30 cellular contexts compared by ENCODE assay signal in genomic region chrX:107624893-107625292, GRCh38. TPM values are rescaled to one million over a fixed set of nuclear protein-coding genes. Genes with fewer than 3 reads are reported as not detected.
DNase-seq lines count a peak whose midpoint lies in the region; ATAC-seq, FAIRE-seq and TF ChIP-seq lines count a peak whose summit lies in the region.
"Had no signal": no experiment of that assay in that cellular context is flagged by ENCODE, and none has a peak within 500 bp of the region (broad histone marks: within the 10 kb centered on the region; RNA-seq: fewer than 3 reads in every experiment).

No MANE protein-coding gene starts in this region.

- TF ChIP-seq EP300 in K562 (IDR thresholded peaks at IDR 0.05; ENCODE audit: low read length), result no peak

- POLR2A ChIA-PET in HEK293 (lab: Yijun Ruan, JAX) (no interaction called here), K562 (lab: Yijun Ruan, JAX) (no interaction called here)

- H2AFZ ChIP-seq in K562 (ENCODE audit: low read depth, low read length), result no peak overlapping the region

- H3K4me2 ChIP-seq in K562 (ENCODE audit: insufficient read depth, low read length), result no peak overlapping the region
- H3K4me2 ChIP-seq: A549, BLaER1 had no signal

- no peaks in the 10 kb centered on the region for H3K36me3 ChIP-seq in HEK293 (ENCODE audit: control insufficient read depth in 2 of 2, insufficient read depth in 1 of 2, low read length in 2 of 2)
- no peaks in the 10 kb centered on the region; the same call in 2 of the 3 replicates for H3K36me3 ChIP-seq in K562 (ENCODE audit: control insufficient read depth, insufficient read depth, low read length)
- H3K36me3 ChIP-seq: BE2C; BLaER1; BLaER1 treated with 17β-estradiol and CSF1 and Interleukin-3, amounts not matched to agents 10 nM and 100 nM had no signal

- no peak for DNase-seq in K562 (ENCODE audit: extremely low read depth in 1 of 4, low spot score in 3 of 4)
- no peak for DNase-seq in NCI-H1694 (lab: John Stamatoyannopoulos, UW)
- DNase-seq: 8988T; ACHN; AML-193; BE2C; C1 segment of cervical spinal cord; Caco-2; Calu3; CD4-positive, alpha-beta memory T cell; CD4-positive, alpha-beta T cell; CD4-positive, CD25-positive, alpha-beta regulatory T cell; CD8-positive, alpha-beta memory T cell; CD8-positive, alpha-beta T cell; COR-L47; DMS 273 treated with DMSO at 0.1 percent for 48 hours; DMS153; DMS53; DMS79; DMS79 treated with DMSO at 0.1 percent for 48 hours; DND-41; EL had no signal

- H3K4me1 ChIP-seq in HEK293 (ENCODE audit: control insufficient read depth, insufficient read depth, low read length), result 0 out of 2 replicates have a peak, but pooled peaks cover under 1% of the 10 kb centered on the region
- H3K4me1 ChIP-seq in K562 (replicated peaks in 1 of 2; ENCODE audit: control insufficient read depth in 2 of 2, insufficient read depth in 2 of 2, low read length in 2 of 2), result peaks cover 8 to 14% of the 10 kb centered on the region in 2 experiments; a peak in 4 of 5 replicates
- H3K4me1 ChIP-seq: BE2C had no signal

- CTCF ChIA-PET in HEK293 (lab: Yijun Ruan, JAX) (interaction anchor here (0.7 kb wide), 1 partner anchor 326 kb away, joined by 3 read pairs; no protein-coding TSS in a partner anchor), K562 (lab: Yijun Ruan, JAX; ENCODE audit: low intra/inter-chr PET ratio) (no interaction called here)

- in situ Hi-C loops in K562 (cut with MboI), result no loop called here

- no peaks in the 10 kb centered on the region for H3K9me1 ChIP-seq in K562 (ENCODE audit: control insufficient read depth, insufficient read depth, low read length)

- peaks cover 6% of the 10 kb centered on the region; the same call in 1 of the 2 replicates for H4K20me1 ChIP-seq in K562 (replicated peaks; ENCODE audit: control insufficient read depth, insufficient read depth, low read length)

- H3K4me3 ChIP-seq in HEK293 (ENCODE audit: low read depth, low read length) (no peak overlapping the region), K562 (no peak overlapping the region)
- H3K4me3 ChIP-seq: A549; BLaER1; BLaER1 treated with 17β-estradiol and CSF1 and Interleukin-3, amounts not matched to agents 10 nM and 100 nM had no signal

- FAIRE-seq in K562 (lab: Jason Lieb, UNC), result no peak
- FAIRE-seq: A204.1, A549, D721Med had no signal

- intact Hi-C loops in K562 (cut with micrococcal nuclease), result loop anchor here (5.0 kb wide), 1 partner anchor 48 kb away; no protein-coding TSS in a partner anchor

- TF ChIP-seq RAD21 in K562 (CRISPR knock-in tag; conservative IDR thresholded peaks at IDR 0.05 in 1 of 2, IDR thresholded peaks at IDR 0.05 in 1 of 2), result no peak

- 56% methylated on average over 2 of the region's 2 CpGs for WGBS in K562 (ENCODE audit: insufficient coverage, low coverage, missing lambda C conversion rate)

- H3K79me2 ChIP-seq in K562 (ENCODE audit: control insufficient read depth, insufficient read depth, low read length), result peaks cover 16% of the 10 kb centered on the region

- no peak overlapping the region for H3K9ac ChIP-seq in K562 (ENCODE audit: insufficient read depth in 1 of 2, low read depth in 2 of 2, low read length in 2 of 2)
- H3K9ac ChIP-seq: BLaER1; BLaER1 treated with 17β-estradiol and CSF1 and Interleukin-3, amounts not matched to agents 10 nM and 100 nM had no signal

- H3K27me3 ChIP-seq in K562 (ENCODE audit: control insufficient read depth in 2 of 2, insufficient read depth in 2 of 2, low read length in 2 of 2), result peaks cover 0 to 8% of the 10 kb centered on the region in 2 experiments; a peak in 1 of 5 replicates
- H3K27me3 ChIP-seq: BE2C had no signal

- no TSS peak for BruUV-seq in K562 (replicated peaks; lab: Mats Ljungman, UMichigan)

- H3K9me3 ChIP-seq in HEK293 (ENCODE audit: control insufficient read depth, insufficient read depth, low read depth, low read length), result no peaks in the 10 kb centered on the region
- H3K9me3 ChIP-seq in K562 (replicated peaks; ENCODE audit: control insufficient read depth, insufficient read depth, low read depth, low read length), result no peaks in the 10 kb centered on the region
- H3K9me3 ChIP-seq: A549, BE2C, Caco-2 had no signal

- TF ChIP-seq POLR2A in K562 (conservative IDR thresholded peaks at IDR 0.05), result no peak

- ATAC-seq in K562 (no peak), HG03196 (IDR thresholded peaks at IDR 0.05; ENCODE audit: unreplicated experiment) (no peak)
- ATAC-seq: A549; CD8-positive, alpha-beta T cell had no signal

- TF ChIP-seq CTCF in HEK293 (tag by site-specific recombination; IDR thresholded peaks at IDR 0.05), result no peak
- no peak for TF ChIP-seq CTCF in K562 (IDR thresholded peaks at IDR 0.05 in 2 of 3, conservative IDR thresholded peaks at IDR 0.05 in 1 of 3; ENCODE audit: insufficient read depth in 2 of 3, low read depth in 1 of 3, low read length in 3 of 3)

- H3K27ac ChIP-seq in HEK293 (ENCODE audit: extremely low read depth, low read depth, low read length), result no peak overlapping the region
- H3K27ac ChIP-seq in K562 (ENCODE audit: extremely low read depth, low read depth, low read length), result no peak overlapping the region
- H3K27ac ChIP-seq: 22Rv1; A549; BLaER1; BLaER1 treated with 17β-estradiol and CSF1 and Interleukin-3, amounts not matched to agents 10 nM and 100 nM had no signal

TF ChIP-seq in HEK293, 187 proteins besides CTCF, POLR2A, EP300 and RAD21:
- TF ChIP-seq WT1 (tag by site-specific recombination; IDR thresholded peaks at IDR 0.05) (no peak), ZNF16 (tag by site-specific recombination; IDR thresholded peaks at IDR 0.05; ENCODE audit: low read depth) (peak; percentile 76), ZNF138 (tag by site-specific recombination; IDR thresholded peaks at IDR 0.05; ENCODE audit: borderline replicate concordance) (no peak), ZNF18 (tag by site-specific recombination; IDR thresholded peaks at IDR 0.05) (no peak)

TF ChIP-seq in K562, 482 proteins besides CTCF, POLR2A, EP300 and RAD21:
- peak; percentile 52 for TF ChIP-seq RBM25 (IDR thresholded peaks at IDR 0.05; ENCODE audit: low read depth, low read length, severe bottlenecking)
- no peak for TF ChIP-seq ZNF444 (CRISPR knock-in tag; IDR thresholded peaks at IDR 0.05)

RNA-seq across cellular contexts. Expression of gene PRPS1, which starts 3.4 kb away (rescaled TPM):
- total RNA-seq in K562 (2011; cell fraction: chromatin; rRNA removed; ENCODE audit: low replicate concordance), result 26.8 and 37.6 TPM in 2 replicates
- total RNA-seq in K562 (2011; cell fraction: nucleolus; rRNA removed), result 19.3 and 22.8 TPM in 2 replicates
- 30.8 and 38.8 TPM in 2 replicates for total RNA-seq in K562 (2011; cell fraction: nucleoplasm; rRNA removed)
- total RNA-seq in K562 (2014; rRNA removed) (51.8 and 51.9 TPM in 2 replicates), K562 (2014; rRNA removed; fragmentation: Illumina TruSeq; extraction: Trizol) (79.6 and 85.1 TPM in 2 replicates), K562 (2015; rRNA removed; fragmentation: Illumina TruSeq; extraction: Trizol) (70.1 and 71.2 TPM in 2 replicates), K562 (2021) (102 and 104 TPM in 2 replicates)
- polyA plus RNA-seq in K562 (2011; rRNA removed) (138 and 175 TPM in 2 replicates), K562 (2014; fragmentation: Illumina TruSeq; extraction: Trizol) (113 and 125 TPM in 2 replicates), K562 (2014; fragmentation: Nextera tagmentation; extraction: Ambion mirVana) (10 to 100 TPM; 47.8 to 50.9 TPM), K562 (2014; rRNA removed) (90.2 and 121 TPM in 2 replicates)
- 87.5 and 121 TPM in 2 replicates for polyA plus RNA-seq in K562 (2011; cell fraction: cytosol; rRNA removed)
- polyA plus RNA-seq in K562 (2011; cell fraction: nucleus; rRNA removed), result 25.6 and 38.6 TPM in 2 replicates
- 49.4 and 92.8 TPM in 2 replicates for polyA plus RNA-seq in K562 (2012)
- polyA minus RNA-seq in K562 (2011; rRNA and poly(A)+ RNA removed), result 161 and 200 TPM in 2 replicates
- polyA minus RNA-seq in K562 (2011; cell fraction: cytosol; rRNA and poly(A)+ RNA removed), result 49.1 and 77.7 TPM in 2 replicates
- 10.5 and 18.3 TPM in 2 replicates for polyA minus RNA-seq in K562 (2011; cell fraction: nucleus; rRNA and poly(A)+ RNA removed)
